ENCODE assay signal across 1 cellular context in genomic region chr15:81175496-81175895, GRCh38.
TF ChIP-seq lines count a peak whose summit lies in the region.

No MANE protein-coding gene starts in this region.

TF ChIP-seq in HepG2, 621 proteins besides CTCF, POLR2A, EP300 and RAD21:
- TF ChIP-seq ZNF282 (IDR thresholded peaks at IDR 0.05; ENCODE audit: partially characterized antibody) (peak; percentile 62), CREB1 (IDR thresholded peaks at IDR 0.05) (peak; percentile 82), CREB1 (CRISPR knock-in tag; IDR thresholded peaks at IDR 0.05) (no peak)
- TF ChIP-seq, protein P1, sequence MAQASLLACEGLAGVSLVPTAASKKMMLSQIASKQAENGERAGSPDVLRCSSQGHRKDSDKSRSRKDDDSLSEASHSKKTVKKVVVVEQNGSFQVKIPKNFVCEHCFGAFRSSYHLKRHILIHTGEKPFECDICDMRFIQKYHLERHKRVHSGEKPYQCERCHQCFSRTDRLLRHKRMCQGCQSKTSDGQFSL (CRISPR knock-in tag; IDR thresholded peaks at IDR 0.05), result no peak
